In genomic region chr11:117933475-117933874, GRCh38 we compare ENCODE assay signal across 23 cellular contexts. TPM values are rescaled to one million over a fixed set of nuclear protein-coding genes. Genes with fewer than 3 reads are reported as not detected.
A peak's percentile ranks its signal among the peaks of the same experiment; 100 is the strongest.
DNase-seq lines count a peak whose midpoint lies in the region; ATAC-seq and TF ChIP-seq lines count a peak whose summit lies in the region.
"Had no signal": no experiment of that assay in that cellular context is flagged by ENCODE, and none has a peak within 500 bp of the region (broad histone marks: within the 10 kb centered on the region; RNA-seq: fewer than 3 reads in every experiment).

No MANE protein-coding gene starts in this region.

- H3K4me1 Mint-ChIP-seq in activated T-helper 1 cell treated with anti-CD3 and anti-CD28 coated beads, Interleukin-12 subunit alpha, Interleukin-12 subunit beta, Interleukin-2, Interleukin-4 antibody, amounts not matched to agents 30 ng/mL and 10 ng/mL and 1 ng/mL, durations not matched to agents 14 hours and 24 hours and 36 hours (ENCODE audit: low read depth), result peaks cover 54% of the 10 kb centered on the region
- peaks cover 36 to 61% (median 56%) of the 10 kb centered on the region in 4 donors for H3K4me1 Mint-ChIP-seq in naive thymus-derived CD8-positive, alpha-beta T cell

- H3K79me2 ChIP-seq in PC-9 (ENCODE audit: low read depth), result peaks cover 6% of the 10 kb centered on the region; the same call in 1 of the 2 replicates

- H2AFZ ChIP-seq in PC-9, result no peak overlapping the region

- peaks cover 24% of the 10 kb centered on the region; the same call in 1 of the 2 replicates for H3F3A ChIP-seq in PC-9 (ENCODE audit: insufficient read depth, low read depth)

- H3K9me3 ChIP-seq in heart left ventricle (no peaks in the 10 kb centered on the region), PC-9 (ENCODE audit: insufficient read depth, low read depth) (no peaks in the 10 kb centered on the region)
- H3K9me3 ChIP-seq: BE2C, left lung, upper lobe of left lung had no signal

- H3K4me1 ChIP-seq in heart left ventricle (peaks cover 0 to 38% (median 0%) of the 10 kb centered on the region in 12 donors), PC-9 (replicated peaks; ENCODE audit: insufficient read depth) (peaks cover 63% of the 10 kb centered on the region)
- H3K4me1 ChIP-seq: BE2C had no signal

- H3K36me3 Mint-ChIP-seq in activated T-helper 1 cell treated with anti-CD3 and anti-CD28 coated beads, Interleukin-12 subunit alpha, Interleukin-12 subunit beta, Interleukin-2, Interleukin-4 antibody, amounts not matched to agents 30 ng/mL and 10 ng/mL and 1 ng/mL, durations not matched to agents 14 hours and 24 hours and 36 hours (ENCODE audit: low read depth), result peaks cover 2% of the 10 kb centered on the region
- H3K36me3 Mint-ChIP-seq in naive thymus-derived CD8-positive, alpha-beta T cell, result no peaks in the 10 kb centered on the region
- H3K36me3 Mint-ChIP-seq: T-cell had no signal

- TF ChIP-seq CTCF in heart left ventricle (IDR thresholded peaks at IDR 0.05) (no peak), PC-9 (conservative IDR thresholded peaks at IDR 0.05) (no peak)

- H3K27ac Mint-ChIP-seq in activated T-helper 1 cell treated with anti-CD3 and anti-CD28 coated beads, Interleukin-12 subunit alpha, Interleukin-12 subunit beta, Interleukin-2, Interleukin-4 antibody, amounts not matched to agents 30 ng/mL and 10 ng/mL and 1 ng/mL, durations not matched to agents 14 hours and 24 hours and 36 hours, result peak overlapping the region; percentile 16
- H3K27ac Mint-ChIP-seq in naive thymus-derived CD8-positive, alpha-beta T cell, result peak overlapping the region in 7 of 10 donors; percentile 8 to 92 (median 50)
- H3K27ac Mint-ChIP-seq: T-cell had no signal

- no peak for ATAC-seq in heart left ventricle
- no peak for ATAC-seq in naive thymus-derived CD8-positive, alpha-beta T cell
- ATAC-seq in GM19397 (IDR thresholded peaks at IDR 0.05; ENCODE audit: unreplicated experiment), result no peak
- ATAC-seq: left lung, T-cell had no signal

- no peak overlapping the region for H3K27ac ChIP-seq in heart left ventricle
- H3K27ac ChIP-seq in PC-9, result no peak overlapping the region
- H3K27ac ChIP-seq: HL-60, KMS-11, left lung, upper lobe of left lung had no signal

- H3K4me3 ChIP-seq in heart left ventricle, result no peak overlapping the region
- H3K4me3 ChIP-seq in PC-9, result no peak overlapping the region
- H3K4me3 ChIP-seq: left lung, upper lobe of left lung had no signal

- H3K27me3 ChIP-seq in heart left ventricle (no peaks in the 10 kb centered on the region), PC-9 (ENCODE audit: insufficient read depth, low read depth) (no peaks in the 10 kb centered on the region)
- H3K27me3 ChIP-seq: BE2C, left lung, upper lobe of left lung had no signal

- peaks cover 4% of the 10 kb centered on the region for H3K27me3 Mint-ChIP-seq in activated T-helper 1 cell treated with anti-CD3 and anti-CD28 coated beads, Interleukin-12 subunit alpha, Interleukin-12 subunit beta, Interleukin-2, Interleukin-4 antibody, amounts not matched to agents 30 ng/mL and 10 ng/mL and 1 ng/mL, durations not matched to agents 14 hours and 24 hours and 36 hours (ENCODE audit: insufficient read depth)
- no peaks in the 10 kb centered on the region for H3K27me3 Mint-ChIP-seq in naive thymus-derived CD8-positive, alpha-beta T cell
- H3K27me3 Mint-ChIP-seq: T-cell had no signal

- CTCF ChIA-PET in PC-9 (lab: Charles Lee), result no interaction called here

- POLR2A ChIA-PET in naive thymus-derived CD8-positive, alpha-beta T cell (lab: Charles Lee), result interaction anchor here (1.1 kb wide), 1 partner anchor 11 kb away, joined by 3 read pairs; no protein-coding TSS in a partner anchor
- POLR2A ChIA-PET in PC-9 (lab: Charles Lee; ENCODE audit: unreplicated experiment), result no interaction called here

- DNase-seq in cardiac septum (ENCODE audit: low spot score) (peak; percentile 31), heart left ventricle (no peak), PC-9 (no peak), NCI-H748 (lab: John Stamatoyannopoulos, UW; ENCODE audit: unreplicated experiment) (no peak)
- no peak for DNase-seq in activated T-helper 1 cell treated with anti-CD3 and anti-CD28 coated beads, Interleukin-12 subunit alpha, Interleukin-12 subunit beta, Interleukin-2, Interleukin-4 antibody, amounts not matched to agents 30 ng/mL and 10 ng/mL and 1 ng/mL, durations not matched to agents 14 hours and 24 hours and 36 hours (ENCODE audit: low spot score)
- DNase-seq in naive thymus-derived CD8-positive, alpha-beta T cell, result no peak
- no peak for DNase-seq in stimulated activated CD4-positive, alpha-beta T cell treated with anti-CD3 and anti-CD28 coated beads, Interleukin-1b, Interleukin-23, amount 100 ng/mL, for 48 hours
- DNase-seq: ACHN; activated effector memory CD4-positive, alpha-beta T cell treated with anti-CD3 and anti-CD28 coated beads, Interleukin-2, amount 50 U/mL, for 16 hours; BE2C; cerebellar nuclear complex; NCI-H1436 treated with DMSO at 0.1 percent for 48 hours; NCI-H2107; RPMI8226; T-cell had no signal

- TF ChIP-seq POLR2A in heart left ventricle (IDR thresholded peaks at IDR 0.05), result no peak

- WGBS in heart left ventricle, 4 donors, result 81 to 87% (median 84%) methylated on average over 4 of the region's 4 CpGs

- H3K9me3 Mint-ChIP-seq in activated T-helper 1 cell treated with anti-CD3 and anti-CD28 coated beads, Interleukin-12 subunit alpha, Interleukin-12 subunit beta, Interleukin-2, Interleukin-4 antibody, amounts not matched to agents 30 ng/mL and 10 ng/mL and 1 ng/mL, durations not matched to agents 14 hours and 24 hours and 36 hours, result no peaks in the 10 kb centered on the region
- no peaks in the 10 kb centered on the region for H3K9me3 Mint-ChIP-seq in naive thymus-derived CD8-positive, alpha-beta T cell
- H3K9me3 Mint-ChIP-seq: T-cell had no signal

- no peaks in the 10 kb centered on the region for H4K20me1 ChIP-seq in PC-9 (ENCODE audit: insufficient read depth)

- no peak overlapping the region for H3K4me2 ChIP-seq in PC-9
- H3K4me2 ChIP-seq: KMS-11 had no signal

- intact Hi-C loops in cardiac septum (cut with DNase I), result no loop called here
- intact Hi-C loops in heart left ventricle (cut with DNase I), result no loop called here
- intact Hi-C loops in activated T-helper 1 cell treated with anti-CD3 and anti-CD28 coated beads, Interleukin-12 subunit alpha, Interleukin-12 subunit beta, Interleukin-2, Interleukin-4 antibody, amounts not matched to agents 30 ng/mL and 10 ng/mL and 1 ng/mL, durations not matched to agents 14 hours and 24 hours and 36 hours (cut with micrococcal nuclease), result no loop called here
- intact Hi-C loops in PC-9 (cut with micrococcal nuclease; ENCODE audit: unreplicated experiment), result no loop called here

- no TSS peak for BruUV-seq in PC-9 (replicated peaks; lab: Mats Ljungman, UMichigan)

- no peak overlapping the region for H3K4me3 Mint-ChIP-seq in activated T-helper 1 cell treated with anti-CD3 and anti-CD28 coated beads, Interleukin-12 subunit alpha, Interleukin-12 subunit beta, Interleukin-2, Interleukin-4 antibody, amounts not matched to agents 30 ng/mL and 10 ng/mL and 1 ng/mL, durations not matched to agents 14 hours and 24 hours and 36 hours
- H3K4me3 Mint-ChIP-seq in naive thymus-derived CD8-positive, alpha-beta T cell, result peak overlapping the region in 1 of 10 donors; percentile 5

- no peaks in the 10 kb centered on the region for H3K36me3 ChIP-seq in heart left ventricle
- no peaks in the 10 kb centered on the region for H3K36me3 ChIP-seq in PC-9 (ENCODE audit: low read depth)
- H3K36me3 ChIP-seq: BE2C, left lung, upper lobe of left lung had no signal

- H3K9me2 ChIP-seq in PC-9 (ENCODE audit: insufficient read depth), result no peaks in the 10 kb centered on the region

RNA-seq across cellular contexts. Expression of gene TMPRSS13, which starts 4.3 kb away (rescaled TPM):
- total RNA-seq in cardiac septum (not detected), heart left ventricle (under 1 TPM in 4 of 9 donors, not detected in 5; 0.06 to 0.51 (median 0.25) TPM), PC-9 (2021) (18.5 and 21.7 TPM in 2 replicates)
- under 1 TPM; 0.03 to 0.08 TPM for polyA plus RNA-seq in heart left ventricle
- 1.2 and 1.5 TPM in 2 replicates for total RNA-seq in activated T-helper 1 cell treated with anti-CD3 and anti-CD28 coated beads, Interleukin-12 subunit alpha, Interleukin-12 subunit beta, Interleukin-2, Interleukin-4 antibody, amounts not matched to agents 30 ng/mL and 10 ng/mL and 1 ng/mL, durations not matched to agents 14 hours and 24 hours and 36 hours
- total RNA-seq in naive thymus-derived CD8-positive, alpha-beta T cell, result 1 to 10 TPM; 4.8 to 9.2 TPM
- polyA plus RNA-seq in naive thymus-derived CD8-positive, alpha-beta T cell, result 1 to 10 TPM in 2 of 3 donors, under 1 TPM in 1; 0.05 to 1.5 (median 1.0) TPM
- total RNA-seq: myocyte, skeletal muscle tissue had no signal

RNA-seq across cellular contexts. Expression of gene IL10RA, which starts 52.7 kb away (rescaled TPM):
- total RNA-seq in cardiac septum (3.0 TPM), heart left ventricle (10 to 100 TPM in 2 of 9 donors, 1 to 10 TPM in 7; 2.1 to 49.0 (median 6.3) TPM), PC-9 (2021) (not detected in 2 replicates)
- polyA plus RNA-seq in heart left ventricle, result 1 to 10 TPM; 3.7 to 3.9 TPM
- 87.8 and 88.3 TPM in 2 replicates for total RNA-seq in activated T-helper 1 cell treated with anti-CD3 and anti-CD28 coated beads, Interleukin-12 subunit alpha, Interleukin-12 subunit beta, Interleukin-2, Interleukin-4 antibody, amounts not matched to agents 30 ng/mL and 10 ng/mL and 1 ng/mL, durations not matched to agents 14 hours and 24 hours and 36 hours
- 100 to 1,000 TPM; 205 to 217 TPM for total RNA-seq in naive thymus-derived CD8-positive, alpha-beta T cell
- 100 to 1,000 TPM in 2 of 3 donors, 10 to 100 TPM in 1; 99.2 to 185 (median 147) TPM for polyA plus RNA-seq in naive thymus-derived CD8-positive, alpha-beta T cell
- total RNA-seq: myocyte, SK-MEL-5 had no signal

RNA-seq across cellular contexts. Expression of gene FXYD6, which starts 57.0 kb away (rescaled TPM):
- total RNA-seq in cardiac septum (28.0 TPM), heart left ventricle (10 to 100 TPM; 24.6 to 51.2 (median 35.0) TPM), PC-9 (2021) (0.20 and 0.48 TPM in 2 replicates)
- polyA plus RNA-seq in heart left ventricle, result 10 to 100 TPM; 51.2 to 54.0 TPM
- total RNA-seq in activated T-helper 1 cell treated with anti-CD3 and anti-CD28 coated beads, Interleukin-12 subunit alpha, Interleukin-12 subunit beta, Interleukin-2, Interleukin-4 antibody, amounts not matched to agents 30 ng/mL and 10 ng/mL and 1 ng/mL, durations not matched to agents 14 hours and 24 hours and 36 hours, result not detected in 2 replicates
- not detected for total RNA-seq in naive thymus-derived CD8-positive, alpha-beta T cell
- not detected for polyA plus RNA-seq in naive thymus-derived CD8-positive, alpha-beta T cell

Comparison
In these comparisons a context has a peak if more than half of its experiments do, and no peak if none do; other contexts are left out.
1. RNA of gene FXYD6, which starts 57.0 kb away (total RNA-seq): 24.6 to 51.2 TPM in heart left ventricle and 28.0 TPM in cardiac septum (single experiment); 0.20 to 0.48 TPM in PC-9, not detected in activated T-helper 1 cell treated with anti-CD3 and anti-CD28 coated beads, Interleukin-12 subunit alpha, Interleukin-12 subunit beta, Interleukin-2, Interleukin-4 antibody, amounts not matched to agents 30 ng/mL and 10 ng/mL and 1 ng/mL, durations not matched to agents 14 hours and 24 hours and 36 hours and not detected in naive thymus-derived CD8-positive, alpha-beta T cell; every median in the first group is over 10 times any median in the second.